19 cellular contexts compared by ENCODE assay signal in genomic region chr17:3867606-3868005, GRCh38. TPM values are rescaled to one million over a fixed set of nuclear protein-coding genes. Genes with fewer than 3 reads are reported as not detected.
DNase-seq lines count a peak whose midpoint lies in the region; ATAC-seq, FAIRE-seq and TF ChIP-seq lines count a peak whose summit lies in the region.
"Had no signal": no experiment of that assay in that cellular context is flagged by ENCODE, and none has a peak within 500 bp of the region (broad histone marks: within the 10 kb centered on the region; RNA-seq: fewer than 3 reads in every experiment).

No MANE protein-coding gene starts in this region.

- no peak overlapping the region for H2BK120ac ChIP-seq in neuronal stem cell (ENCODE audit: low read depth, low read length)

- 83 to 86% methylated on average over 7 to 11 of the region's 11 CpGs for WGBS in endodermal cell (ENCODE audit: insufficient coverage in 1 of 2, insufficient read length in 1 of 2), 2 experiments
- no CpG with 5 or more reads among the region's 11 CpGs for WGBS in neuronal stem cell (ENCODE audit: extremely low coverage in 2 of 2, insufficient read length in 2 of 2, insufficient replicate concordance in 1 of 2), 2 donors

- H3K27ac ChIP-seq in PC-3 (ENCODE audit: low read length) (no peak overlapping the region), endodermal cell (ENCODE audit: low read depth, low read length) (no peak overlapping the region), neuronal stem cell (replicated peaks; ENCODE audit: low read length) (no peak overlapping the region)
- H3K27ac ChIP-seq: PC-9, RWPE1, SJCRH30 had no signal

- no peak overlapping the region for H3K4me3 Mint-ChIP-seq in endodermal cell
- no peak overlapping the region for H3K4me3 Mint-ChIP-seq in stimulated activated memory B cell treated with anti-CD40 and anti-IgM and Interleukin-4, amounts not matched to agents 10 μg/mL and 1 μg/mL and 100 μg/mL, for 72 hours
- H3K4me3 Mint-ChIP-seq: CD14-positive monocyte had no signal

- ATAC-seq in PC-3: 0 out of 2 replicates have a peak, but pooled peaks have one; percentile 29
- no peak for ATAC-seq in stimulated activated memory B cell treated with anti-CD40 and anti-IgM and Interleukin-4, amounts not matched to agents 10 μg/mL and 1 μg/mL and 100 μg/mL, for 72 hours
- ATAC-seq: K562 had no signal

- no peak overlapping the region for H3K18ac ChIP-seq in neuronal stem cell (ENCODE audit: low read length)

- H2BK15ac ChIP-seq in neuronal stem cell (ENCODE audit: low read length): no peak overlapping the region

- H3F3A ChIP-seq in PC-3 (ENCODE audit: low read length, unreplicated experiment): no peaks in the 10 kb centered on the region

- H3K9me3 Mint-ChIP-seq in endodermal cell: no peaks in the 10 kb centered on the region
- H3K9me3 Mint-ChIP-seq in stimulated activated memory B cell treated with anti-CD40 and anti-IgM and Interleukin-4, amounts not matched to agents 10 μg/mL and 1 μg/mL and 100 μg/mL, for 72 hours: no peaks in the 10 kb centered on the region
- H3K9me3 Mint-ChIP-seq: CD14-positive monocyte had no signal

- POLR2A ChIA-PET in PC-3 (lab: Charles Lee; ENCODE audit: unreplicated experiment): no interaction called here

- no peak overlapping the region for H3K14ac ChIP-seq in neuronal stem cell (ENCODE audit: low read length)

- peak overlapping the region; percentile 40 for H3K27ac Mint-ChIP-seq in endodermal cell
- peak overlapping the region; percentile 26 for H3K27ac Mint-ChIP-seq in stimulated activated memory B cell treated with anti-CD40 and anti-IgM and Interleukin-4, amounts not matched to agents 10 μg/mL and 1 μg/mL and 100 μg/mL, for 72 hours

- no peaks in the 10 kb centered on the region for H3K79me2 ChIP-seq in PC-3 (ENCODE audit: low read length)

- no peak overlapping the region for H2BK5ac ChIP-seq in neuronal stem cell (ENCODE audit: low read length)

- H3K9me2 ChIP-seq in PC-3 (replicated peaks; ENCODE audit: low read length): no peaks in the 10 kb centered on the region

- H3K36me3 ChIP-seq in PC-3 (ENCODE audit: low read depth, low read length) (no peaks in the 10 kb centered on the region), endodermal cell (ENCODE audit: control insufficient read depth, insufficient read depth, low read length) (no peaks in the 10 kb centered on the region), neuronal stem cell (replicated peaks in 1 of 2; ENCODE audit: control insufficient read depth in 2 of 2, insufficient read depth in 2 of 2, low read length in 2 of 2) (peaks cover 0 to 9% of the 10 kb centered on the region in 2 donors)
- H3K36me3 ChIP-seq: SJCRH30 had no signal

- H3K4me1 Mint-ChIP-seq in endodermal cell: peaks cover 5% of the 10 kb centered on the region
- peaks cover 7% of the 10 kb centered on the region for H3K4me1 Mint-ChIP-seq in stimulated activated memory B cell treated with anti-CD40 and anti-IgM and Interleukin-4, amounts not matched to agents 10 μg/mL and 1 μg/mL and 100 μg/mL, for 72 hours

- TF ChIP-seq CTCF in PC-3 (conservative IDR thresholded peaks at IDR 0.05; ENCODE audit: low read depth, low read length) (no peak), endodermal cell (conservative IDR thresholded peaks at IDR 0.05) (no peak)

- no peak overlapping the region for H4K91ac ChIP-seq in neuronal stem cell (ENCODE audit: low read depth, low read length, poor library complexity)

- H3K4me3 ChIP-seq in PC-3 (ENCODE audit: low read length) (no peak overlapping the region), endodermal cell (ENCODE audit: low read length) (no peak overlapping the region), neuronal stem cell (ENCODE audit: low read length in 2 of 2) (no peak overlapping the region)
- H3K4me3 ChIP-seq: K562, PC-9, SJCRH30 had no signal

- H3K4me2 ChIP-seq in PC-3 (ENCODE audit: low read length) (no peak overlapping the region), neuronal stem cell (ENCODE audit: insufficient read depth, low read length, poor library complexity, severe bottlenecking) (no peak overlapping the region)
- H3K4me2 ChIP-seq: PC-9 had no signal

- H3K9ac ChIP-seq in PC-3 (ENCODE audit: low read length): no peak overlapping the region
- H3K9ac ChIP-seq in endodermal cell (ENCODE audit: extremely low read depth, low read length, poor library complexity, severe bottlenecking): no peak overlapping the region
- H3K9ac ChIP-seq in neuronal stem cell (ENCODE audit: low read depth, low read length, poor library complexity): no peak overlapping the region

- H4K20me1 ChIP-seq in PC-3 (ENCODE audit: low read length): no peaks in the 10 kb centered on the region

- H3K27me3 Mint-ChIP-seq in endodermal cell (ENCODE audit: insufficient read depth): no peaks in the 10 kb centered on the region
- H3K27me3 Mint-ChIP-seq in stimulated activated memory B cell treated with anti-CD40 and anti-IgM and Interleukin-4, amounts not matched to agents 10 μg/mL and 1 μg/mL and 100 μg/mL, for 72 hours: no peaks in the 10 kb centered on the region

- H3K9me3 ChIP-seq in PC-3 (ENCODE audit: low read length) (no peaks in the 10 kb centered on the region), endodermal cell (ENCODE audit: control insufficient read depth, low read length) (no peaks in the 10 kb centered on the region), neuronal stem cell (replicated peaks in 1 of 2; ENCODE audit: control insufficient read depth in 2 of 2, insufficient read depth in 1 of 2, low read depth in 1 of 2, low read length in 2 of 2) (no peaks in the 10 kb centered on the region)
- H3K9me3 ChIP-seq: SJCRH30 had no signal

- H2AK5ac ChIP-seq in neuronal stem cell (ENCODE audit: low read depth, low read length): no peak overlapping the region

- TF ChIP-seq POLR2A in H54 (IDR thresholded peaks at IDR 0.05; ENCODE audit: low read depth, low read length): no peak

- FAIRE-seq in H54 (lab: Jason Lieb, UNC): no peak
- FAIRE-seq: HTR-8/SVneo, K562 had no signal

- no peak overlapping the region for H3K4ac ChIP-seq in neuronal stem cell (ENCODE audit: low read length)

- peaks cover 3% of the 10 kb centered on the region for H3K36me3 Mint-ChIP-seq in endodermal cell (ENCODE audit: low read depth)
- peaks cover 14% of the 10 kb centered on the region for H3K36me3 Mint-ChIP-seq in stimulated activated memory B cell treated with anti-CD40 and anti-IgM and Interleukin-4, amounts not matched to agents 10 μg/mL and 1 μg/mL and 100 μg/mL, for 72 hours

- CTCF ChIA-PET in PC-3 (lab: Charles Lee): no interaction called here

- H3K4me1 ChIP-seq in PC-3 (ENCODE audit: insufficient read depth, low read length) (no peaks in the 10 kb centered on the region), endodermal cell (ENCODE audit: control insufficient read depth, insufficient read depth, low read length) (no peaks in the 10 kb centered on the region), neuronal stem cell (ENCODE audit: control insufficient read depth in 2 of 2, insufficient read depth in 1 of 2, low read depth in 1 of 2, low read length in 2 of 2) (no peaks in the 10 kb centered on the region)
- H3K4me1 ChIP-seq: SJCRH30 had no signal

- H2BK12ac ChIP-seq in neuronal stem cell (ENCODE audit: low read length): no peak overlapping the region

- no peak overlapping the region for H4K8ac ChIP-seq in neuronal stem cell (ENCODE audit: low read depth, low read length)

- in situ Hi-C loops in ACHN (cut with HindIII; ENCODE audit: low pct_ligation_motif_present, low pct_unique_long_range_greater_than_20kb, low sequenced_read_pairs) (no loop called here), KBM-7 (cut with MboI; ENCODE audit: low pct_unique_long_range_greater_than_20kb, low sequenced_read_pairs) (no loop called here)

- no peaks in the 10 kb centered on the region for H3K27me3 ChIP-seq in PC-3 (ENCODE audit: low read length)
- H3K27me3 ChIP-seq in endodermal cell (ENCODE audit: control insufficient read depth, insufficient read depth, low read length, poor library complexity, severe bottlenecking): no peaks in the 10 kb centered on the region
- no peaks in the 10 kb centered on the region for H3K27me3 ChIP-seq in neuronal stem cell (ENCODE audit: control insufficient read depth in 3 of 3, insufficient read depth in 3 of 3, low read depth in 1 of 3, low read length in 3 of 3)
- H3K27me3 ChIP-seq: SJCRH30 had no signal

- peak; percentile 80 for DNase-seq in H54 (ENCODE audit: insufficient read length, low spot score)
- no peak for DNase-seq in PC-3
- DNase-seq in endodermal cell: no peak
- no peak for DNase-seq in neuronal stem cell (ENCODE audit: low spot score)
- DNase-seq in ACHN: no peak
- DNase-seq in KBM-7: no peak
- DNase-seq: DMS79, HCEC 1CT, NCI-H1417, NCI-H187 treated with DMSO at 0.1 percent for 48 hours, NCI-H226, NCI-H524, PC-9, SJCRH30 had no signal

- peaks cover under 1% of the 10 kb centered on the region for H3K79me1 ChIP-seq in neuronal stem cell (ENCODE audit: low read depth, low read length)

- BruUV-seq in PC-3 (replicated peaks; lab: Mats Ljungman, UMichigan): no TSS peak

- intact Hi-C loops in PC-3 (cut with micrococcal nuclease): no loop called here

- H2AFZ ChIP-seq in PC-3 (ENCODE audit: low read length): no peak overlapping the region
- H2AFZ ChIP-seq in neuronal stem cell (ENCODE audit: low read length): no peak overlapping the region
- H2AFZ ChIP-seq: PC-9 had no signal

- no peak overlapping the region for H3K23ac ChIP-seq in neuronal stem cell (ENCODE audit: low read depth, low read length, poor library complexity)

RNA-seq across cellular contexts. Expression of gene NCBP3, which starts 21.6 kb away (rescaled TPM):
- 17.3 and 21.0 TPM in 2 replicates for total RNA-seq in PC-3 (2014; rRNA removed)
- 10 to 100 TPM; 74.5 to 75.9 TPM for total RNA-seq in endodermal cell
- polyA plus RNA-seq in endodermal cell (2013, experiment 1 of 2): 72.1 TPM
- polyA plus RNA-seq in endodermal cell (2013, experiment 2 of 2): 66.8 TPM
- polyA plus RNA-seq in neuronal stem cell (2013, experiment 1 of 2): 32.2 TPM
- polyA plus RNA-seq in neuronal stem cell (2013, experiment 2 of 2): 31.9 TPM

RNA-seq across cellular contexts. Expression of gene CAMKK1, which starts 25.2 kb away (rescaled TPM):
- 10.1 and 12.4 TPM in 2 replicates for total RNA-seq in PC-3 (2014; rRNA removed)
- total RNA-seq in endodermal cell: 1 to 10 TPM; 3.8 to 6.3 TPM
- 5.4 TPM for polyA plus RNA-seq in endodermal cell (2013, experiment 1 of 2)
- 5.2 TPM for polyA plus RNA-seq in endodermal cell (2013, experiment 2 of 2)
- polyA plus RNA-seq in neuronal stem cell (2013, experiment 1 of 2): 4.8 TPM
- 5.0 TPM for polyA plus RNA-seq in neuronal stem cell (2013, experiment 2 of 2)

RNA-seq across cellular contexts. Expression of gene P2RX1, which starts 48.7 kb away (rescaled TPM):
- total RNA-seq in PC-3 (2014; rRNA removed): not detected in 2 replicates
- total RNA-seq in endodermal cell: not detected
- polyA plus RNA-seq in endodermal cell (2013, experiment 1 of 2): not detected
- not detected for polyA plus RNA-seq in endodermal cell (2013, experiment 2 of 2)
- not detected for polyA plus RNA-seq in neuronal stem cell (2013, experiment 1 of 2)
- not detected for polyA plus RNA-seq in neuronal stem cell (2013, experiment 2 of 2)
- total RNA-seq: PC-9 had no signal
